36 cellular contexts compared by ENCODE assay signal in genomic region chr6:144809969-144810368, GRCh38.
"Had no signal": no experiment of that assay in that cellular context is flagged by ENCODE, and none has a peak within 500 bp of the region (broad histone marks: within the 10 kb centered on the region; RNA-seq: fewer than 3 reads in every experiment).

No MANE protein-coding gene starts in this region.

- H3K27ac ChIP-seq: ascending aorta, breast epithelium, Peyer's patch, RWPE1, VCaP had no signal

- ATAC-seq: PC-3, Right ventricle myocardium inferior, SK-N-SH treated with all-trans-retinoic acid at 6 μM for 48 hours, T-cell, T-helper 17 cell had no signal

- H3K9me3 ChIP-seq: ascending aorta, breast epithelium, MG63, Peyer's patch had no signal

- H3K4me3 ChIP-seq: ascending aorta, breast epithelium, MG63, Peyer's patch had no signal

- H3K27me3 Mint-ChIP-seq: activated B cell treated with CpG ODN at 0.5 μM for 24 hours; activated CD4-positive, alpha-beta memory T cell treated with anti-CD3 and anti-CD28 coated beads for 36 hours; activated naive CD4-positive, alpha-beta T cell treated with anti-CD3 and anti-CD28 coated beads, Interleukin-2, amount 50 U/mL, for 24 hours; activated naive CD8-positive, alpha-beta T cell treated with anti-CD3 and anti-CD28 coated beads, Interleukin-2, amount 10 ng/mL, durations not matched to agents 7 days and 5 days; T-cell; T-helper 17 cell had no signal

- H3K36me3 ChIP-seq: breast epithelium, MG63, Peyer's patch had no signal

- H3K4me3 Mint-ChIP-seq: activated B cell treated with CpG ODN at 0.5 μM for 24 hours; activated CD4-positive, alpha-beta memory T cell treated with anti-CD3 and anti-CD28 coated beads for 36 hours; activated naive CD4-positive, alpha-beta T cell treated with anti-CD3 and anti-CD28 coated beads, Interleukin-2, amount 50 U/mL, for 24 hours; activated naive CD8-positive, alpha-beta T cell treated with anti-CD3 and anti-CD28 coated beads, Interleukin-2, amount 10 ng/mL, durations not matched to agents 7 days and 5 days; T-cell; T-helper 17 cell had no signal

- H3K27ac Mint-ChIP-seq: activated B cell treated with CpG ODN at 0.5 μM for 24 hours; activated CD4-positive, alpha-beta memory T cell treated with anti-CD3 and anti-CD28 coated beads for 36 hours; activated naive CD4-positive, alpha-beta T cell treated with anti-CD3 and anti-CD28 coated beads, Interleukin-2, amount 50 U/mL, for 24 hours; activated naive CD8-positive, alpha-beta T cell treated with anti-CD3 and anti-CD28 coated beads, Interleukin-2, amount 10 ng/mL, durations not matched to agents 7 days and 5 days; T-helper 17 cell had no signal

- H3K9me3 Mint-ChIP-seq: activated B cell treated with CpG ODN at 0.5 μM for 24 hours; activated CD4-positive, alpha-beta memory T cell treated with anti-CD3 and anti-CD28 coated beads for 36 hours; activated naive CD4-positive, alpha-beta T cell treated with anti-CD3 and anti-CD28 coated beads, Interleukin-2, amount 50 U/mL, for 24 hours; activated naive CD8-positive, alpha-beta T cell treated with anti-CD3 and anti-CD28 coated beads, Interleukin-2, amount 10 ng/mL, durations not matched to agents 7 days and 5 days; T-cell had no signal

- H3K4me1 Mint-ChIP-seq: activated B cell treated with CpG ODN at 0.5 μM for 24 hours; activated naive CD4-positive, alpha-beta T cell treated with anti-CD3 and anti-CD28 coated beads, Interleukin-2, amount 50 U/mL, for 24 hours had no signal

- H3K4me1 ChIP-seq: ascending aorta, breast epithelium, Peyer's patch had no signal

- DNase-seq: activated B cell treated with CpG ODN at 0.5 μM for 24 hours; activated CD4-positive, alpha-beta memory T cell treated with anti-CD3 and anti-CD28 coated beads for 36 hours; activated CD4-positive, alpha-beta T cell treated with anti-CD3 and anti-CD28 coated beads for 4 hours; activated CD4-positive, alpha-beta T cell treated with anti-CD3 and anti-CD28 coated beads, Interleukin-2, amount 50 U/mL, for 1 hour; activated CD4-positive, CD25-positive, alpha-beta regulatory T cell treated with anti-CD3 and anti-CD28 coated beads, Interleukin-2, amount 50 U/mL, for 72 hours; activated CD8-positive, alpha-beta memory T cell treated with anti-CD3 and anti-CD28 coated beads, Interleukin-2, amount 50 U/mL, for 48 hours; activated effector memory CD4-positive, alpha-beta T cell treated with anti-CD3 and anti-CD28 coated beads, Interleukin-2, amount 50 U/mL, for 16 hours; activated naive CD4-positive, alpha-beta T cell; activated naive CD8-positive, alpha-beta T cell treated with anti-CD3 and anti-CD28 coated beads, Interleukin-2, amount 10 ng/mL, durations not matched to agents 7 days and 5 days; activated T-cell treated with anti-CD3 and anti-CD28 coated beads, Interleukin-2, amount 50 U/mL, for 48 hours; amygdala; cerebellar nuclear complex; Kasumi-1; KG1; MG63; NCI-H1048; NCI-H1105 treated with DMSO at 0.1 percent for 48 hours; NCI-H1436 treated with DMSO at 0.1 percent for 48 hours; NCI-H1694 treated with DMSO at 0.1 percent for 48 hours; NCI-H2029; NCI-H510A; NCI-H526; NCI-H748 treated with DMSO at 0.1 percent for 48 hours; NK-92 treated with Interleukin-12 subunit alpha and Interleukin-12 subunit beta, amount 100 ng/mL, for 24 hours; PC-3; Peyer's patch; SIG-M5; T-cell; T-helper 17 cell had no signal

- H3K27me3 ChIP-seq: ascending aorta, breast epithelium, MG63, Peyer's patch had no signal
